In the genomic region with DNA sequence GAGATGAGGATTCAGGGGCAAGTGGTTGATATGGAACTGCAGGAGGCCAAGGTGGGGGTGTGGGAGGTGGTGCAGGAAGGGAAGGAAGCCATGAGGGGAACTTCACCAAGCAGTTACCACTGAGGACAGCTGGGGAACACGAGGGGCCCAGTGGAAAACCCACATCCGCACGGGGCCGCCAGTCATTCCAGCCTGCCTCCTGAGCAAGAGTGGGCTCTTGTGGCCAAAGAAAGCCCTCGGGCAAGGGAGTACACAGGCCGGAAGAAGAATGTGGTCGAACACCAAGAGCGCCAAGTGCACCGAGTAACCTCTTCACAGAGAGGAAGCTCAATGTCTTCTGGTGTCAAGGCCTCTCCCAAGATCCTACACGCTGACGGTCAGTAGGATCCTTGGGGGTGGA, we compare ENCODE assay signal across 12 cellular contexts.
A peak's percentile ranks its signal among the peaks of the same experiment; 100 is the strongest.
DNase-seq lines count a peak whose midpoint lies in the region; ATAC-seq and TF ChIP-seq lines count a peak whose summit lies in the region.
"Had no signal": no experiment of that assay in that cellular context is flagged by ENCODE, and none has a peak within 500 bp of the region (broad histone marks: within the 10 kb centered on the region; RNA-seq: fewer than 3 reads in every experiment).

No MANE protein-coding gene starts in this region.

- peak; percentile 83 for ATAC-seq in HG02678 (IDR thresholded peaks at IDR 0.05; ENCODE audit: unreplicated experiment)
- no peak for ATAC-seq in GM21786 (IDR thresholded peaks at IDR 0.05; ENCODE audit: unreplicated experiment)
- ATAC-seq in GM21528 (IDR thresholded peaks at IDR 0.05; ENCODE audit: low FRiP score, unreplicated experiment), result no peak
- ATAC-seq in HG03521 (IDR thresholded peaks at IDR 0.05; ENCODE audit: unreplicated experiment), result no peak

- no peak for TF ChIP-seq CTCF in GM12865 (IDR thresholded peaks at IDR 0.05; ENCODE audit: insufficient read depth, low read depth, low read length, missing control alignments)

- no peak overlapping the region for H3K4me3 ChIP-seq in GM12865 (ENCODE audit: low read depth, low read length)
- H3K4me3 ChIP-seq: colonic mucosa, neural progenitor cell had no signal

- DNase-seq in GM12865 (ENCODE audit: low read depth), result peak; percentile 64
- DNase-seq in activated T-helper 1 cell treated with Interleukin-2 at 50 U/mL for 16 hours (ENCODE audit: low read depth), result peak; percentile 0
- peak; percentile 56 for DNase-seq in pons (ENCODE audit: low spot score)
- no peak for DNase-seq in activated effector memory CD4-positive, alpha-beta T cell treated with anti-CD3 and anti-CD28 coated beads, Interleukin-2, amount 50 U/mL, for 16 hours
- DNase-seq: colonic mucosa, NCI-H146, SHP77 treated with DMSO at 0.1 percent for 48 hours had no signal
